In the genomic region with DNA sequence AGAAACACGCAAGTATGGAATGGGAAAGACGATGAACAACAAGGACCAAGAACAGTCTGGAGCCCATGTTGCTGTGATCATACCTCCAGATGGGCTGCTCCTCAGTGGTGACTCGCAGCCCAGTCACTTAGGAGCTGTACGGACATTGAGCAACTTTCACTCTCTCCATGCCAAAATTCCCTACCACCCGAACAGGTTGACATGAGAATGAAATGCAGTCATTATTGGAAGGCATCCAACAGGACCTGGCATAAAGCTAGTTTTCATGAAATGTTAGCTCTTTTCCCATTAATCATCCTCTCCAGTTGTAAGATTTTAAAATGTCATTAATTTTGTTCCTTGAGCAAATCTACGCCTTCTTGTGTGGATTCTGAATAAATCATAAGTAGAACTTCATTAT, we compare ENCODE assay signal across 13 cellular contexts.
DNase-seq lines count a peak whose midpoint lies in the region; ATAC-seq, FAIRE-seq and TF ChIP-seq lines count a peak whose summit lies in the region.
"Had no signal": no experiment of that assay in that cellular context is flagged by ENCODE, and none has a peak within 500 bp of the region (broad histone marks: within the 10 kb centered on the region; RNA-seq: fewer than 3 reads in every experiment).

No MANE protein-coding gene starts in this region.

- H3K4me1 Mint-ChIP-seq in stimulated activated naive B cell treated with anti-CD40 and anti-IgM and Interleukin-4, amounts not matched to agents 10 μg/mL and 1 μg/mL and 100 μg/mL, for 72 hours = no peaks in the 10 kb centered on the region
- H3K4me1 Mint-ChIP-seq: activated naive CD8-positive, alpha-beta T cell treated with anti-CD3 and anti-CD28 coated beads, Interleukin-2, amount 10 ng/mL, durations not matched to agents 7 days and 5 days had no signal

- no peaks in the 10 kb centered on the region for H3K36me3 Mint-ChIP-seq in stimulated activated naive B cell treated with anti-CD40 and anti-IgM and Interleukin-4, amounts not matched to agents 10 μg/mL and 1 μg/mL and 100 μg/mL, for 72 hours
- H3K36me3 Mint-ChIP-seq: activated naive CD8-positive, alpha-beta T cell treated with anti-CD3 and anti-CD28 coated beads, Interleukin-2, amount 10 ng/mL, durations not matched to agents 7 days and 5 days had no signal

- H3K27me3 Mint-ChIP-seq in stimulated activated naive B cell treated with anti-CD40 and anti-IgM and Interleukin-4, amounts not matched to agents 10 μg/mL and 1 μg/mL and 100 μg/mL, for 72 hours = peaks cover 0 to 21% of the 10 kb centered on the region in 2 donors
- H3K27me3 Mint-ChIP-seq: activated naive CD8-positive, alpha-beta T cell treated with anti-CD3 and anti-CD28 coated beads, Interleukin-2, amount 10 ng/mL, durations not matched to agents 7 days and 5 days; progenitor cell of endocrine pancreas had no signal

- no peaks in the 10 kb centered on the region for H3K36me3 ChIP-seq in Peyer's patch

- peak; percentile 81 for DNase-seq in AG08395 (ENCODE audit: low spot score)
- DNase-seq in HPDE6-E6E7 (ENCODE audit: extremely low spot score) = peak; percentile 86
- DNase-seq in astrocyte of the hippocampus (ENCODE audit: low read depth, low spot score) = peak; percentile 89
- DNase-seq in Peyer's patch = no peak
- no peak for DNase-seq in stimulated activated naive B cell treated with anti-CD40 and anti-IgM and Interleukin-4, amounts not matched to agents 10 μg/mL and 1 μg/mL and 100 μg/mL, for 72 hours
- DNase-seq: activated naive CD8-positive, alpha-beta T cell treated with anti-CD3 and anti-CD28 coated beads, Interleukin-2, amount 10 ng/mL, durations not matched to agents 7 days and 5 days; hippocampal formation; NCI-H524 treated with DMSO at 0.1 percent for 48 hours had no signal

- no peak overlapping the region for H3K27ac Mint-ChIP-seq in stimulated activated naive B cell treated with anti-CD40 and anti-IgM and Interleukin-4, amounts not matched to agents 10 μg/mL and 1 μg/mL and 100 μg/mL, for 72 hours
- H3K27ac Mint-ChIP-seq: activated naive CD8-positive, alpha-beta T cell treated with anti-CD3 and anti-CD28 coated beads, Interleukin-2, amount 10 ng/mL, durations not matched to agents 7 days and 5 days; progenitor cell of endocrine pancreas had no signal

- peak; percentile 95 for FAIRE-seq in islet of Langerhans (lab: Jason Lieb, UNC)
- FAIRE-seq: GM19239 had no signal

- no peaks in the 10 kb centered on the region for H3K27me3 ChIP-seq in Peyer's patch

- H3K4me3 Mint-ChIP-seq in stimulated activated naive B cell treated with anti-CD40 and anti-IgM and Interleukin-4, amounts not matched to agents 10 μg/mL and 1 μg/mL and 100 μg/mL, for 72 hours = no peak overlapping the region
- H3K4me3 Mint-ChIP-seq: activated naive CD8-positive, alpha-beta T cell treated with anti-CD3 and anti-CD28 coated beads, Interleukin-2, amount 10 ng/mL, durations not matched to agents 7 days and 5 days had no signal

- no peaks in the 10 kb centered on the region for H3K9me3 ChIP-seq in Peyer's patch

- no peak for ATAC-seq in HG02938 (IDR thresholded peaks at IDR 0.05; ENCODE audit: unreplicated experiment)
- no peak for ATAC-seq in stimulated activated naive B cell treated with anti-CD40 and anti-IgM and Interleukin-4, amounts not matched to agents 10 μg/mL and 1 μg/mL and 100 μg/mL, for 72 hours (replicated peaks)
- no peak for ATAC-seq in GM21423 (IDR thresholded peaks at IDR 0.05; ENCODE audit: unreplicated experiment)

- TF ChIP-seq POLR2A in Peyer's patch (IDR thresholded peaks at IDR 0.05) = no peak

- H3K27ac ChIP-seq in Peyer's patch = no peak overlapping the region

- H3K9me3 Mint-ChIP-seq in stimulated activated naive B cell treated with anti-CD40 and anti-IgM and Interleukin-4, amounts not matched to agents 10 μg/mL and 1 μg/mL and 100 μg/mL, for 72 hours = no peaks in the 10 kb centered on the region
- H3K9me3 Mint-ChIP-seq: activated naive CD8-positive, alpha-beta T cell treated with anti-CD3 and anti-CD28 coated beads, Interleukin-2, amount 10 ng/mL, durations not matched to agents 7 days and 5 days had no signal

- no peaks in the 10 kb centered on the region for H3K4me1 ChIP-seq in Peyer's patch

- H3K4me3 ChIP-seq in Peyer's patch = no peak overlapping the region

- no peak for TF ChIP-seq CTCF in Peyer's patch (IDR thresholded peaks at IDR 0.05)

Comparison
In these comparisons a context has a peak if more than half of its experiments do, and no peak if none do; other contexts are left out.
1. DNase-seq: peak in AG08395 (single experiment), HPDE6-E6E7 (single experiment) and astrocyte of the hippocampus (single experiment); none in Peyer's patch (0 of 3) and stimulated activated naive B cell treated with anti-CD40 and anti-IgM and Interleukin-4, amounts not matched to agents 10 μg/mL and 1 μg/mL and 100 μg/mL, for 72 hours (single experiment).